In the genomic region with DNA sequence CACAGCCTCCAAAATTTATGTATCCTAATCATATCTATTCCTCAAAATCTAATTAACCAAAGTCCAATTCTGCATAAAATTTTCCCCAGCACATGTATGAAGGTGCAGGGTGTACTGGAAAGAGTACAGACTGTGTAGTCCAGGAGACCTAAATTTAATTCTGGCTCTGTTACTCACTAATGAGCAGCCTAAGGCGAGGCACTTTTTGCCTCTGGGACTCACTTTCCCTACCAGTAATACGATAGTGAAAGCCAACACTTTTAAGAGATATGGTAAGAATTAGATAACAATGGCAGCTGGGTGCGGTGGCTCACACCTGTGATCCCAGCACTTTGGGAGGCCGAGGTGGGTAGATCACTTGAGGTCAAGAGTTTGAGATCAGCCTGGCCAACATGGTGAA, we compare ENCODE assay signal across 6 cellular contexts.
"Had no signal": no experiment of that assay in that cellular context is flagged by ENCODE, and none has a peak within 500 bp of the region (broad histone marks: within the 10 kb centered on the region; RNA-seq: fewer than 3 reads in every experiment).

No MANE protein-coding gene starts in this region.

- H3K4me3 Mint-ChIP-seq: IgD-negative memory B cell had no signal

- H3K4me1 Mint-ChIP-seq: IgD-negative memory B cell had no signal

- H3K4me3 ChIP-seq: K562 had no signal

- H3K27ac ChIP-seq: HL-60 had no signal

- H3K27ac Mint-ChIP-seq: IgD-negative memory B cell had no signal

- DNase-seq: IMR-90, KBM-7 had no signal

- ATAC-seq: HepG2, K562 had no signal
